11 cellular contexts compared by ENCODE assay signal in the genomic region with DNA sequence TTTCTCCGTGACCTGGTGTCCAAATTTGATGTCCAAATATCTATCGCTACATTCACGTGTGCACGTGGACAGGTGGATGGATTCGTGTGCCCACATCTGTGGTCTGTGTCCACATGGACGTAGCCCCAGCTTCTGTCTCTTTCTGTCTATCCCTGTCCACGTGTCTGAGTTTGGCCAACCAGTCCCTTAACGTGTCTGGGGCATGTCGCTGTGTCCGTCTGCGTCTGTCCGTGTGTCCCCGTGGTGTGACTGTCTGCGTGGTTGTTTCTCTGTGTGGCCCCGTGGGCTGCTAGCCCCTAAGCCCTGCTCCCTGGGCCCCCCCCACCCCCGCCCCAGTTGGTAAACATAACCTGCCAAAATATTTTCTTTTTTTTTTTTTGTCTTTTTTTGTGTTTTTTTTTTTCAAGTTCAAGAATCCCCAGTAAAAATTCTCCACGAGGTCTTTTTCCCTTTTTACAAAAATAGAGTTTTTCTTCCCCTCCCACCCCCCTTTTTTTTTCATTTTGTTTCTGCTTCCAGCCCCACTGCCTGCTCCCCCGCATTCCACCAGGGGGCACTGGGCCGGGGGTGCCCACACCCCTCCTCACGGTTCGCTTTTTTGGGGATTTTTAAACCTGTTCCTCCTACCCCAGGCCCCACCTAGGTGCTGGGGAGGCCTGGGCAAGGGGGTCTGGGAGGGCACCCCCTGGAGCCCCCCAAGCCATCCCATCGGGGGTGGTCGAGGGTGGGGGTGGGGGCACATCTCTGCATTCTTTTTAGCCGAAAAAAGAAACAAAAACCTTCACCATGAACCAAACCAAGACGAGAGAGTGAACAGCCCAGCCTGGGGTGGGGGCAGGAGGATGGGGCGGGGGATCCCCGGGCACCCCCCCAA. TPM values are rescaled to one million over a fixed set of nuclear protein-coding genes. Genes with fewer than 3 reads are reported as not detected.
DNase-seq lines count a peak whose midpoint lies in the region; ATAC-seq and TF ChIP-seq lines count a peak whose summit lies in the region.
"Had no signal": no experiment of that assay in that cellular context is flagged by ENCODE, and none has a peak within 500 bp of the region (broad histone marks: within the 10 kb centered on the region; RNA-seq: fewer than 3 reads in every experiment).

No MANE protein-coding gene starts in this region.

- H2BK120ac ChIP-seq in H9 (ENCODE audit: low read depth, low read length, poor library complexity, severe bottlenecking) = no peak overlapping the region

- H3K4ac ChIP-seq in H9 (ENCODE audit: low read depth, low read length) = no peak overlapping the region

- no peaks in the 10 kb centered on the region for H3K27me3 ChIP-seq in CD8-positive, alpha-beta T cell (ENCODE audit: insufficient read depth, low read length)
- H3K27me3 ChIP-seq in H9 (ENCODE audit: insufficient read depth, low read length) = no peaks in the 10 kb centered on the region

- no peak overlapping the region for H3K18ac ChIP-seq in H9 (ENCODE audit: insufficient read length, low read depth, low read length)

- no peaks in the 10 kb centered on the region for H3K23me2 ChIP-seq in H9 (ENCODE audit: insufficient read length, low read depth, low read length, poor library complexity, severe bottlenecking)

- no peak for ATAC-seq in CD8-positive, alpha-beta T cell
- ATAC-seq in memory B cell (ENCODE audit: low read depth) = peak; percentile 63
- ATAC-seq in GM19452 (IDR thresholded peaks at IDR 0.05; ENCODE audit: unreplicated experiment) = no peak

- no CpG with 5 or more reads among the region's 27 CpGs for WGBS in H9 (ENCODE audit: extremely low coverage, insufficient read length, low lambda C conversion rate)

- H3K9me3 ChIP-seq in CD8-positive, alpha-beta T cell (ENCODE audit: low read length) = no peaks in the 10 kb centered on the region
- H3K9me3 ChIP-seq in H9 (ENCODE audit: control insufficient read depth, low read depth, low read length) = no peaks in the 10 kb centered on the region

- TF ChIP-seq CTCF in CD8-positive, alpha-beta T cell (IDR thresholded peaks at IDR 0.05) = peak; percentile 29
- peak; percentile 78 for TF ChIP-seq CTCF in H9 (conservative IDR thresholded peaks at IDR 0.05)

- CTCF ChIA-PET in CD8-positive, alpha-beta T cell (lab: Charles Lee) = no interaction called here

- no peaks in the 10 kb centered on the region for H3K4me1 Mint-ChIP-seq in CD8-positive, alpha-beta T cell (ENCODE audit: low read depth)
- H3K4me1 Mint-ChIP-seq in H9 = peaks cover 20 to 45% of the 10 kb centered on the region in 2 experiments
- H3K4me1 Mint-ChIP-seq in memory B cell = peaks cover 12% of the 10 kb centered on the region

- H3K4me3 Mint-ChIP-seq in CD8-positive, alpha-beta T cell = no peak overlapping the region
- no peak overlapping the region for H3K4me3 Mint-ChIP-seq in H9
- H3K4me3 Mint-ChIP-seq in memory B cell = no peak overlapping the region
- H3K4me3 Mint-ChIP-seq: dendritic cell treated with granulocyte-macrophage colony-stimulating factor and Interleukin-4, amounts not matched to agents 40 ng/mL and 50 ng/mL, for 4 days had no signal

- peaks cover 10% of the 10 kb centered on the region for H3K27me3 Mint-ChIP-seq in CD8-positive, alpha-beta T cell (ENCODE audit: low read depth)
- H3K27me3 Mint-ChIP-seq in H9 (ENCODE audit: low read depth) (no peaks in the 10 kb centered on the region), memory B cell (peaks cover 7% of the 10 kb centered on the region)

- no peak overlapping the region for H2AFZ ChIP-seq in H9 (ENCODE audit: low read length)

- POLR2A ChIA-PET in CD8-positive, alpha-beta T cell (lab: Charles Lee) = no interaction called here

- H2BK15ac ChIP-seq in H9 (ENCODE audit: low read depth, low read length) = no peak overlapping the region

- no peaks in the 10 kb centered on the region for H3K79me1 ChIP-seq in H9 (ENCODE audit: insufficient read depth, low read depth, low read length, poor library complexity, severe bottlenecking)

- H3K79me2 ChIP-seq in H9 (ENCODE audit: insufficient read depth, low read length) = no peaks in the 10 kb centered on the region

- no peak overlapping the region for H3K14ac ChIP-seq in H9 (ENCODE audit: insufficient read depth, low read length)

- H3K27ac ChIP-seq in CD8-positive, alpha-beta T cell (ENCODE audit: low read depth, low read length) = no peak overlapping the region
- H3K27ac ChIP-seq in H9 (ENCODE audit: insufficient read length, low read depth, low read length) = no peak overlapping the region

- H3K4me2 ChIP-seq in H9 (ENCODE audit: insufficient read depth, insufficient read length, low read length) = no peak overlapping the region

- no peak overlapping the region for H3T11ph ChIP-seq in H9 (ENCODE audit: low read length)

- H2BK12ac ChIP-seq in H9 (ENCODE audit: insufficient read length, low read depth, low read length) = no peak overlapping the region

- H3K56ac ChIP-seq in H9 (ENCODE audit: insufficient read length, low read depth, low read length) = no peak overlapping the region

- no peak overlapping the region for H3K23ac ChIP-seq in H9 (ENCODE audit: insufficient read length, low read depth, low read length)

- peaks cover 16% of the 10 kb centered on the region for H3K36me3 Mint-ChIP-seq in CD8-positive, alpha-beta T cell
- peaks cover 2 to 16% (median 15%) of the 10 kb centered on the region in 3 experiments; a peak in 6 of 7 replicates for H3K36me3 Mint-ChIP-seq in H9 (ENCODE audit: insufficient read depth in 1 of 3, low read depth in 3 of 3)
- peaks cover 9% of the 10 kb centered on the region for H3K36me3 Mint-ChIP-seq in memory B cell

- no peak overlapping the region for H4K91ac ChIP-seq in H9 (ENCODE audit: insufficient read length, low read depth, low read length)

- H4K5ac ChIP-seq in H9 (ENCODE audit: insufficient read length, low read depth, low read length) = no peak overlapping the region

- peak in 2 of 7 experiments; percentile 19 to 35 for DNase-seq in CD8-positive, alpha-beta T cell
- DNase-seq in H9 = no peak
- DNase-seq in activated CD4-positive, alpha-beta T cell treated with anti-CD3 and anti-CD28 coated beads, Interleukin-2, amount 50 U/mL, for 48 hours = peak; percentile 15 to 22
- no peak for DNase-seq in memory B cell (ENCODE audit: low spot score in 2 of 2)
- no peak for DNase-seq in NCI-H446 treated with DMSO at 0.1 percent for 48 hours (lab: John Stamatoyannopoulos, UW)
- DNase-seq in NCI-H2081 treated with DMSO at 0.1 percent for 48 hours (lab: John Stamatoyannopoulos, UW) = no peak
- no peak for DNase-seq in activated effector memory CD4-positive, alpha-beta T cell treated with Interleukin-2 at 50 U/mL for 16 hours
- DNase-seq: NCI-H187 had no signal

- no peaks in the 10 kb centered on the region for H3K4me1 ChIP-seq in CD8-positive, alpha-beta T cell (ENCODE audit: insufficient read depth, low read length)
- no peaks in the 10 kb centered on the region for H3K4me1 ChIP-seq in H9 (ENCODE audit: insufficient read depth, low read length)

- no peak overlapping the region for H4K8ac ChIP-seq in H9 (replicated peaks; ENCODE audit: insufficient read length, low read depth, low read length)

- no peak overlapping the region for H2BK5ac ChIP-seq in H9 (ENCODE audit: insufficient read length, low read length)

- H2BK20ac ChIP-seq in H9 (ENCODE audit: low read depth, low read length, poor library complexity, severe bottlenecking) = no peak overlapping the region

- no peaks in the 10 kb centered on the region for H3K9me3 Mint-ChIP-seq in CD8-positive, alpha-beta T cell
- H3K9me3 Mint-ChIP-seq in H9 = no peaks in the 10 kb centered on the region; a peak in 1 of 5 replicates
- no peaks in the 10 kb centered on the region for H3K9me3 Mint-ChIP-seq in memory B cell
- H3K9me3 Mint-ChIP-seq: dendritic cell treated with granulocyte-macrophage colony-stimulating factor and Interleukin-4, amounts not matched to agents 40 ng/mL and 50 ng/mL, for 4 days had no signal

- no peaks in the 10 kb centered on the region for H4K20me1 ChIP-seq in H9 (ENCODE audit: control insufficient read depth, insufficient read depth, insufficient read length)

- H3K4me3 ChIP-seq in CD8-positive, alpha-beta T cell (ENCODE audit: low read depth, low read length) = no peak overlapping the region

- intact Hi-C loops in CD8-positive, alpha-beta T cell (cut with DNase I, micrococcal nuclease) = loop anchor here in 1 of 2 experiments (2.0 kb wide), 1 partner anchor 135 kb away; no protein-coding TSS in a partner anchor

- H2AK5ac ChIP-seq in H9 (ENCODE audit: insufficient read length, low read length) = no peak overlapping the region

- no peaks in the 10 kb centered on the region for H3K36me3 ChIP-seq in CD8-positive, alpha-beta T cell (ENCODE audit: insufficient read depth, low read length)

- H3K9ac ChIP-seq in H9 (ENCODE audit: extremely low read depth, insufficient read length, low read length) = no peak overlapping the region

- no peak overlapping the region for H3K27ac Mint-ChIP-seq in CD8-positive, alpha-beta T cell
- peak overlapping the region in 2 of 3 experiments; percentile 69 to 93; a peak in 2 of 7 replicates for H3K27ac Mint-ChIP-seq in H9
- no peak overlapping the region for H3K27ac Mint-ChIP-seq in memory B cell
- H3K27ac Mint-ChIP-seq: dendritic cell treated with granulocyte-macrophage colony-stimulating factor and Interleukin-4, amounts not matched to agents 40 ng/mL and 50 ng/mL, for 4 days had no signal

RNA-seq across cellular contexts. Expression of a gene that starts 18.3 kb away (rescaled TPM):
- 100 to 1,000 TPM; 253 to 255 TPM for total RNA-seq in CD8-positive, alpha-beta T cell
- 431 and 437 TPM in 2 replicates for total RNA-seq in H9 (2021)

RNA-seq across cellular contexts. Expression of a gene that starts 18.8 kb away (rescaled TPM):
- not detected for total RNA-seq in CD8-positive, alpha-beta T cell
- 2.2 and 2.5 TPM in 2 replicates for total RNA-seq in H9 (2021)
- total RNA-seq: mononuclear cell had no signal

RNA-seq across cellular contexts. Expression of a gene that starts 27.1 kb away (rescaled TPM):
- total RNA-seq in CD8-positive, alpha-beta T cell = under 1 TPM in 1 of 2 experiments, not detected in 1; 0.08 TPM
- 1.2 and 1.4 TPM in 2 replicates for total RNA-seq in H9 (2021)
- total RNA-seq: mononuclear cell had no signal

RNA-seq across cellular contexts. Expression of a gene that starts 34.6 kb away (rescaled TPM):
- total RNA-seq in CD8-positive, alpha-beta T cell = not detected
- 58.5 and 65.9 TPM in 2 replicates for total RNA-seq in H9 (2021)
- total RNA-seq: mononuclear cell had no signal

RNA-seq across cellular contexts. Expression of a gene that starts 51.9 kb away (rescaled TPM):
- total RNA-seq in CD8-positive, alpha-beta T cell = 1 to 10 TPM; 9.7 to 10.0 TPM
- total RNA-seq in H9 (2021) = 9.1 and 11.6 TPM in 2 replicates

Comparison
In these comparisons a context has a peak if more than half of its experiments do, and no peak if none do; other contexts are left out.
1. DNase-seq: peak in activated CD4-positive, alpha-beta T cell treated with anti-CD3 and anti-CD28 coated beads, Interleukin-2, amount 50 U/mL, for 48 hours (2 of 2); none in H9 (single experiment), memory B cell (0 of 2), NCI-H446 treated with DMSO at 0.1 percent for 48 hours (single experiment), NCI-H2081 treated with DMSO at 0.1 percent for 48 hours (single experiment) and activated effector memory CD4-positive, alpha-beta T cell treated with Interleukin-2 at 50 U/mL for 16 hours (single experiment).
2. H3K27ac Mint-ChIP-seq: peak in H9 (2 of 3); none in CD8-positive, alpha-beta T cell (single experiment) and memory B cell (single experiment).